In genomic region chr6:4788953-4789584, GRCh38 we compare ENCODE assay signal across 9 cellular contexts.
A peak's percentile ranks its signal among the peaks of the same experiment; 100 is the strongest.
DNase-seq lines count a peak whose midpoint lies in the region; ATAC-seq and TF ChIP-seq lines count a peak whose summit lies in the region.
"Had no signal": no experiment of that assay in that cellular context is flagged by ENCODE, and none has a peak within 500 bp of the region (broad histone marks: within the 10 kb centered on the region; RNA-seq: fewer than 3 reads in every experiment).

No MANE protein-coding gene starts in this region.

- peak; percentile 42 for DNase-seq in GM20000 (ENCODE audit: low spot score)
- DNase-seq in effector memory CD8-positive, alpha-beta T cell: no peak
- DNase-seq in HAP-1 (ENCODE audit: low spot score in 2 of 2): no peak
- DNase-seq in activated gamma-delta T cell (lab: John Stamatoyannopoulos, UW): no peak
- DNase-seq in NCI-H2171 (lab: John Stamatoyannopoulos, UW): no peak
- DNase-seq in NCI-H1417 treated with DMSO at 0.1 percent for 48 hours (lab: John Stamatoyannopoulos, UW): no peak

- H3K9me3 ChIP-seq in HAP-1: no peaks in the 10 kb centered on the region
- H3K9me3 ChIP-seq: SJSA1 had no signal

- H3K4me3 Mint-ChIP-seq in effector memory CD8-positive, alpha-beta T cell: peak overlapping the region; percentile 52 to 57

- no peaks in the 10 kb centered on the region for H3K9me3 Mint-ChIP-seq in effector memory CD8-positive, alpha-beta T cell

- peak overlapping the region; percentile 77 to 89 for H3K27ac Mint-ChIP-seq in effector memory CD8-positive, alpha-beta T cell

- in situ Hi-C loops in HAP-1 (cut with MboI; ENCODE audit: low sequenced_read_pairs): loop anchor here (10.0 kb wide), 1 partner anchor 156 kb away; no protein-coding TSS in a partner anchor

- TF ChIP-seq CTCF in GM12874 (IDR thresholded peaks at IDR 0.05; ENCODE audit: insufficient read depth, low read depth, low read length) (peak; percentile 75), GM20000 (IDR thresholded peaks at IDR 0.05; ENCODE audit: extremely low read depth, missing control alignments) (peak; percentile 25)

- no peak overlapping the region for H3K4me3 ChIP-seq in HAP-1
- H3K4me3 ChIP-seq: SJSA1 had no signal

- H3K4me1 Mint-ChIP-seq in effector memory CD8-positive, alpha-beta T cell (ENCODE audit: low read depth in 2 of 2): peaks cover 40 to 48% of the 10 kb centered on the region in 2 donors

- H3K36me3 Mint-ChIP-seq in effector memory CD8-positive, alpha-beta T cell (ENCODE audit: insufficient read depth): peaks cover 2% of the 10 kb centered on the region

- no peaks in the 10 kb centered on the region for H3K27me3 Mint-ChIP-seq in effector memory CD8-positive, alpha-beta T cell

- H3K4me1 ChIP-seq in HAP-1: peaks cover 14% of the 10 kb centered on the region
- H3K4me1 ChIP-seq: SJSA1 had no signal

- no peaks in the 10 kb centered on the region for H3K27me3 ChIP-seq in HAP-1 (ENCODE audit: low read depth)
- H3K27me3 ChIP-seq: SJSA1 had no signal

- ATAC-seq in HG03095 (IDR thresholded peaks at IDR 0.05; ENCODE audit: unreplicated experiment): peak; percentile 91
- ATAC-seq in effector memory CD8-positive, alpha-beta T cell (replicated peaks): no peak

- peaks cover 3% of the 10 kb centered on the region; the same call in 1 of the 2 replicates for H3K36me3 ChIP-seq in HAP-1 (replicated peaks)
